ENCODE assay signal across 8 cellular contexts in genomic region chrX:2928127-2928582, GRCh38. TPM values are rescaled to one million over a fixed set of nuclear protein-coding genes. Genes with fewer than 3 reads are reported as not detected.
A peak's percentile ranks its signal among the peaks of the same experiment; 100 is the strongest.
DNase-seq lines count a peak whose midpoint lies in the region; TF ChIP-seq lines count a peak whose summit lies in the region.

No MANE protein-coding gene starts in this region.

- intact Hi-C loops in vagina (cut with DNase I), result no loop called here

- peak overlapping the region; percentile 80 for H3K9ac ChIP-seq in NT2/D1 (ENCODE audit: insufficient read length, low read depth)

- 9 to 15% methylated on average over 27 to 31 of the region's 32 CpGs for WGBS in esophagus, 2 donors

- no peak for TF ChIP-seq POLR2A in vagina (IDR thresholded peaks at IDR 0.05)

- H3K4me1 ChIP-seq in NT2/D1 (ENCODE audit: insufficient read depth, insufficient read length) (peaks cover 4% of the 10 kb centered on the region), esophagus (ENCODE audit: control insufficient read depth in 2 of 2, insufficient read depth in 2 of 2, low read length in 1 of 2) (no peaks in the 10 kb centered on the region), vagina (peaks cover 5% of the 10 kb centered on the region)

- no peak for DNase-seq in AG10803 (ENCODE audit: low read depth)
- DNase-seq in NT2/D1 (ENCODE audit: low read depth, low spot score), result peak; percentile 74
- DNase-seq in myocyte (ENCODE audit: low read depth), result peak; percentile 30
- peak in 1 of 2 donors; percentile 88 for DNase-seq in vagina (ENCODE audit: extremely low spot score in 2 of 2)
- no peak for DNase-seq in dedifferentiated amniotic fluid mesenchymal stem cell (ENCODE audit: extremely low spot score)
- DNase-seq in H4 (ENCODE audit: low spot score), result no peak
- DNase-seq in activated CD4-positive, alpha-beta T cell treated with anti-CD3 and anti-CD28 coated beads for 48 hours, result no peak

- H3K27me3 ChIP-seq in NT2/D1 (ENCODE audit: insufficient read depth, insufficient read length) (no peaks in the 10 kb centered on the region), esophagus (ENCODE audit: control insufficient read depth in 1 of 2, insufficient read depth in 2 of 2, low read length in 2 of 2) (no peaks in the 10 kb centered on the region), vagina (no peaks in the 10 kb centered on the region)

- H3K27ac ChIP-seq in esophagus (ENCODE audit: low read depth in 2 of 2, low read length in 1 of 2), result peak overlapping the region; percentile 97 to 98
- peak overlapping the region; percentile 95 for H3K27ac ChIP-seq in vagina

- no peak for TF ChIP-seq CTCF in AG10803 (conservative IDR thresholded peaks at IDR 0.05; ENCODE audit: low read length)
- no peak for TF ChIP-seq CTCF in vagina (IDR thresholded peaks at IDR 0.05)

- H3K9me3 ChIP-seq in NT2/D1 (ENCODE audit: insufficient read depth, low read length) (peaks cover 4% of the 10 kb centered on the region; the same call in 1 of the 2 replicates), esophagus (ENCODE audit: control insufficient read depth in 2 of 2, insufficient read depth in 1 of 2, low read depth in 1 of 2, low read length in 1 of 2) (peaks cover 0 to 2% of the 10 kb centered on the region in 2 donors), vagina (peaks cover 6% of the 10 kb centered on the region)

- H3K4me3 ChIP-seq in AG10803 (ENCODE audit: low read length) (peak overlapping the region; percentile 68), NT2/D1 (ENCODE audit: insufficient read length, low read depth) (peak overlapping the region; percentile 56), esophagus (ENCODE audit: low read depth in 1 of 2, low read length in 2 of 2) (peak overlapping the region; percentile 74 to 83), vagina (peak overlapping the region; percentile 71 to 83)

- H3K36me3 ChIP-seq in NT2/D1 (ENCODE audit: insufficient read depth, insufficient read length, low read length) (no peaks in the 10 kb centered on the region), esophagus (ENCODE audit: control insufficient read depth in 2 of 2, insufficient read depth in 2 of 2, low read length in 1 of 2) (no peaks in the 10 kb centered on the region), vagina (no peaks in the 10 kb centered on the region)

RNA-seq across cellular contexts. Expression of gene ARSD, which starts 1.0 kb away (rescaled TPM):
- 10 to 100 TPM; 10.5 to 10.9 TPM for polyA plus RNA-seq in esophagus
- total RNA-seq in myocyte (12.4 and 14.3 TPM in 2 replicates), vagina (14.0 TPM)
- 8.0 TPM for polyA plus RNA-seq in myocyte (2012)
- total RNA-seq in H4 (2014; rRNA removed; shearing (Covaris generic)), result 9.0 and 13.3 TPM in 2 replicates

Comparison
In these comparisons a context has a peak if more than half of its experiments do, and no peak if none do; other contexts are left out.
1. DNase-seq: peak in NT2/D1 (single experiment) and myocyte (single experiment); none in AG10803 (single experiment), dedifferentiated amniotic fluid mesenchymal stem cell (single experiment), H4 (single experiment) and activated CD4-positive, alpha-beta T cell treated with anti-CD3 and anti-CD28 coated beads for 48 hours (single experiment).
2. Peak in every context shown above with its lines, with median percentiles within 50 percentile points of each other: H3K4me3 ChIP-seq.